In genomic region chr12:55934343-55934742, GRCh38 we compare ENCODE assay signal across 15 cellular contexts. TPM values are rescaled to one million over a fixed set of nuclear protein-coding genes. Genes with fewer than 3 reads are reported as not detected.
DNase-seq lines count a peak whose midpoint lies in the region; ATAC-seq and TF ChIP-seq lines count a peak whose summit lies in the region.
"Had no signal": no experiment of that assay in that cellular context is flagged by ENCODE, and none has a peak within 500 bp of the region (broad histone marks: within the 10 kb centered on the region; RNA-seq: fewer than 3 reads in every experiment).

No MANE protein-coding gene starts in this region.

- no peaks in the 10 kb centered on the region for H3K27me3 Mint-ChIP-seq in activated naive CD4-positive, alpha-beta T cell treated with anti-CD3 and anti-CD28 coated beads, Interleukin-2, amount 50 U/mL, for 24 hours

- no peaks in the 10 kb centered on the region for H3K9me3 Mint-ChIP-seq in activated naive CD4-positive, alpha-beta T cell treated with anti-CD3 and anti-CD28 coated beads, Interleukin-2, amount 50 U/mL, for 24 hours

- ATAC-seq in HG02763 (IDR thresholded peaks at IDR 0.05; ENCODE audit: unreplicated experiment), result no peak
- ATAC-seq: lower lobe of right lung, pancreas had no signal

- TF ChIP-seq POLR2A in Peyer's patch (IDR thresholded peaks at IDR 0.05) (peak in 1 of 2 donors; percentile 18), esophagus squamous epithelium (IDR thresholded peaks at IDR 0.05) (no peak)

- H3K36me3 ChIP-seq in Peyer's patch (peaks cover 0 to 28% (median 0%) of the 10 kb centered on the region in 3 donors), esophagus squamous epithelium (peaks cover 0 to 42% (median 5%) of the 10 kb centered on the region in 3 donors)
- H3K36me3 ChIP-seq: pancreas, SJCRH30 had no signal

- DNase-seq in activated naive CD4-positive, alpha-beta T cell treated with anti-CD3 and anti-CD28 coated beads, Interleukin-2, amount 50 U/mL, for 16 hours, result no peak
- DNase-seq in Peyer's patch, result no peak
- no peak for DNase-seq in esophagus squamous epithelium (lab: John Stamatoyannopoulos, UW)
- peak; percentile 30 for DNase-seq in stromal cell of bone marrow (ENCODE audit: low read depth)
- no peak for DNase-seq in HK-2 (ENCODE audit: unreplicated experiment)
- DNase-seq in posterior vena cava (ENCODE audit: low spot score), result no peak
- DNase-seq: activated CD4-positive, CD25-positive, alpha-beta regulatory T cell; effector CD4-positive, alpha-beta T cell; hypothalamus; lower lobe of right lung; NCI-H526; pancreas; SJCRH30 had no signal

- intact Hi-C loops in esophagus squamous epithelium (cut with DNase I), result no loop called here
- intact Hi-C loops in posterior vena cava (cut with DNase I), result loop anchor here in 1 of 2 donors (5.0 kb wide), 1 partner anchor 192 kb away; the partner anchor contains the start of gene GDF11

- H3K27ac ChIP-seq in Peyer's patch (peak overlapping the region; percentile 20 to 98 (median 96)), esophagus squamous epithelium (peak overlapping the region in 3 of 4 donors; percentile 92 to 100 (median 95))
- H3K27ac ChIP-seq: lower lobe of right lung, pancreas, SJCRH30 had no signal

- TF ChIP-seq CTCF in Peyer's patch (IDR thresholded peaks at IDR 0.05), result no peak
- no peak for TF ChIP-seq CTCF in esophagus squamous epithelium (IDR thresholded peaks at IDR 0.05)

- peak overlapping the region; percentile 99 for H3K4me3 Mint-ChIP-seq in activated naive CD4-positive, alpha-beta T cell treated with anti-CD3 and anti-CD28 coated beads, Interleukin-2, amount 50 U/mL, for 24 hours

- H3K27me3 ChIP-seq in Peyer's patch (no peaks in the 10 kb centered on the region), esophagus squamous epithelium (no peaks in the 10 kb centered on the region)
- H3K27me3 ChIP-seq: pancreas, SJCRH30 had no signal

- H3K4me1 Mint-ChIP-seq in activated naive CD4-positive, alpha-beta T cell treated with anti-CD3 and anti-CD28 coated beads, Interleukin-2, amount 50 U/mL, for 24 hours, result peaks cover 81% of the 10 kb centered on the region

- peak overlapping the region; percentile 86 for H3K27ac Mint-ChIP-seq in activated naive CD4-positive, alpha-beta T cell treated with anti-CD3 and anti-CD28 coated beads, Interleukin-2, amount 50 U/mL, for 24 hours

- no peaks in the 10 kb centered on the region for H3K9me3 ChIP-seq in Peyer's patch
- H3K9me3 ChIP-seq in esophagus squamous epithelium, result no peaks in the 10 kb centered on the region
- H3K9me3 ChIP-seq: lower lobe of right lung, pancreas, SJCRH30 had no signal

- H3K4me1 ChIP-seq in Peyer's patch, result peaks cover 0 to 55% (median 12%) of the 10 kb centered on the region in 4 donors
- H3K4me1 ChIP-seq in esophagus squamous epithelium, result peaks cover 26 to 93% (median 35%) of the 10 kb centered on the region in 3 donors

- H3K4me3 ChIP-seq in Peyer's patch (peak overlapping the region in 1 of 4 donors; percentile 90), esophagus squamous epithelium (peak overlapping the region in 1 of 4 donors; percentile 81)
- H3K4me3 ChIP-seq: lower lobe of right lung, pancreas, SJCRH30 had no signal

- H3K36me3 Mint-ChIP-seq in activated naive CD4-positive, alpha-beta T cell treated with anti-CD3 and anti-CD28 coated beads, Interleukin-2, amount 50 U/mL, for 24 hours, result peaks cover 12% of the 10 kb centered on the region

RNA-seq across cellular contexts. Expression of gene DGKA, which starts 3.4 kb away (rescaled TPM):
- total RNA-seq in Peyer's patch (100 to 1,000 TPM; 181 to 447 (median 331) TPM), esophagus squamous epithelium (100 to 1,000 TPM in 3 of 4 donors, 10 to 100 TPM in 1; 95.7 to 209 (median 159) TPM), posterior vena cava (10 to 100 TPM; 35.4 to 38.0 TPM)

RNA-seq across cellular contexts. Expression of gene PYM1, which starts 6.6 kb away (rescaled TPM):
- 10 to 100 TPM; 49.1 to 63.7 (median 52.4) TPM for total RNA-seq in Peyer's patch
- 100 to 1,000 TPM in 1 of 4 donors, 10 to 100 TPM in 3; 60.7 to 107 (median 85.0) TPM for total RNA-seq in esophagus squamous epithelium
- total RNA-seq in posterior vena cava, result 10 to 100 TPM; 18.6 to 19.6 TPM

RNA-seq across cellular contexts. Expression of gene PMEL, which starts 31.5 kb away (rescaled TPM):
- total RNA-seq in Peyer's patch (1 to 10 TPM; 2.5 to 10.0 (median 3.0) TPM), esophagus squamous epithelium (1 to 10 TPM in 1 of 4 donors, under 1 TPM in 3; 0.48 to 3.4 (median 0.67) TPM), posterior vena cava (10 to 100 TPM in 1 of 2 donors, 1 to 10 TPM in 1; 5.0 to 26.1 TPM)

RNA-seq across cellular contexts. Expression of gene CDK2, which starts 32.3 kb away (rescaled TPM):
- total RNA-seq in Peyer's patch, result 10 to 100 TPM in 3 of 4 donors, 1 to 10 TPM in 1; 7.7 to 55.3 (median 13.4) TPM
- total RNA-seq in esophagus squamous epithelium, result 10 to 100 TPM; 11.1 to 22.6 (median 17.0) TPM
- total RNA-seq in posterior vena cava, result 10 to 100 TPM; 17.7 to 22.8 TPM

RNA-seq across cellular contexts. Expression of gene RAB5B, which starts 39.5 kb away (rescaled TPM):
- total RNA-seq in Peyer's patch (10 to 100 TPM; 70.7 to 96.6 (median 84.2) TPM), esophagus squamous epithelium (10 to 100 TPM; 78.2 to 94.2 (median 86.4) TPM), posterior vena cava (100 to 1,000 TPM; 108 to 109 TPM)
